ENCODE assay signal across 10 cellular contexts in the genomic region with DNA sequence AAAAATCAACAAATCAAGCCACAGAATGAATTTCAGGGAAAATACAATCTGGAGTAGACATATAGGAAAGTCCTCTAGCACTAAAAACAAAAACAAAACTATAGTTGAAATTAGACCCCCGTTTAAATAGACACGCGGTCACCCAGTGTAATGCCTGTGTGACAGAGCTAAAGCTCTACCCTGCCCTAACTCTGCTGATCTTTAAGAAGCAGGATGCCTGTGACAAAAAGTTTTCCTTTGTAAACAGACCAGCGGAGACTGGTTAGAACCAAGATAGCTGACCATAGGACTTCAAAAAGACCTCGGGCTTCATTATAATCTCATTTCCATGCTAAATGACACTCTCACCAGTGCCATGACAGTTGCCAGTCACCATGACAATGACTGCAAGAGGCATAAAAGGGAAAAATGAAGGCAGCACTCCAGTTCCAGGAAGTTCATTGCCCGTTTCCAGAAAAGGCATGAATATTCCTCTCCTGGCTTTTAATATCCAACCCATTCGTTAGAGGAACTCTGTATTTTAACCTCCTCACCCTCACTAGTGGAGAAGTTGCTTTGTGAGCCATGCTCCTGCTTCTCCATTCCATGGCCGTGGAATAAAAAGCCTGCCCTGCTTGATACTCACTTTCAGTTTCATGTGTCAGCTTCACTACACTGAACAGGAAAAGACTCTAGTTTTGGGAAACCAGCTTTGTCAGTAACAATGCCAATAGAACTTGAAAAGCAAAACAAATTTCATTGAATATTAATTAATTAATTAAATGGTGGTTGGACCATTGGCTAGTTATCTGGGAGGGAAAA.
DNase-seq lines count a peak whose midpoint lies in the region; ATAC-seq and TF ChIP-seq lines count a peak whose summit lies in the region.
"Had no signal": no experiment of that assay in that cellular context is flagged by ENCODE, and none has a peak within 500 bp of the region (broad histone marks: within the 10 kb centered on the region; RNA-seq: fewer than 3 reads in every experiment).

No MANE protein-coding gene starts in this region.

- 20% methylated on average over 8 of the region's 8 CpGs for whole genome bisulfite sequencing in thymus

- H3K27ac Mint-ChIP-seq in activated CD4-positive, alpha-beta memory T cell treated with anti-CD3 and anti-CD28 coated beads, Interleukin-2, amount 10 ng/mL, durations not matched to agents 7 days and 5 days: no peak overlapping the region
- H3K27ac Mint-ChIP-seq in activated CD4-positive, alpha-beta memory T cell treated with anti-CD3 and anti-CD28 coated beads for 36 hours: no peak overlapping the region
- H3K27ac Mint-ChIP-seq in activated naive CD8-positive, alpha-beta T cell treated with anti-CD3 and anti-CD28 coated beads, Interleukin-2, amount 50 U/mL, for 24 hours: no peak overlapping the region
- no peak overlapping the region for H3K27ac Mint-ChIP-seq in Caco-2 (ENCODE audit: unreplicated experiment)

- H3K27ac ChIP-seq in thymus (ENCODE audit: low read depth): peak overlapping the region; percentile 8
- H3K27ac ChIP-seq: SJCRH30 had no signal

- no peaks in the 10 kb centered on the region for H3K36me3 Mint-ChIP-seq in activated CD4-positive, alpha-beta memory T cell treated with anti-CD3 and anti-CD28 coated beads, Interleukin-2, amount 10 ng/mL, durations not matched to agents 7 days and 5 days (ENCODE audit: low read depth)
- H3K36me3 Mint-ChIP-seq in activated CD4-positive, alpha-beta memory T cell treated with anti-CD3 and anti-CD28 coated beads for 36 hours: no peaks in the 10 kb centered on the region
- no peaks in the 10 kb centered on the region for H3K36me3 Mint-ChIP-seq in activated naive CD8-positive, alpha-beta T cell treated with anti-CD3 and anti-CD28 coated beads, Interleukin-2, amount 50 U/mL, for 24 hours (ENCODE audit: low read depth)
- no peaks in the 10 kb centered on the region for H3K36me3 Mint-ChIP-seq in Caco-2 (ENCODE audit: insufficient read depth, unreplicated experiment)

- POLR2A ChIA-PET in activated CD4-positive, alpha-beta memory T cell treated with anti-CD3 and anti-CD28 coated beads, Interleukin-2, amount 10 ng/mL, durations not matched to agents 7 days and 5 days (lab: Charles Lee): no interaction called here
- POLR2A ChIA-PET in activated CD4-positive, alpha-beta memory T cell treated with anti-CD3 and anti-CD28 coated beads for 36 hours (lab: Charles Lee): no interaction called here
- POLR2A ChIA-PET in Caco-2 (lab: Charles Lee): no interaction called here

- CTCF ChIA-PET in activated CD4-positive, alpha-beta memory T cell treated with anti-CD3 and anti-CD28 coated beads, Interleukin-2, amount 10 ng/mL, durations not matched to agents 7 days and 5 days (lab: Charles Lee): no interaction called here
- CTCF ChIA-PET in activated CD4-positive, alpha-beta memory T cell treated with anti-CD3 and anti-CD28 coated beads for 36 hours (lab: Charles Lee): no interaction called here
- CTCF ChIA-PET in Caco-2 (lab: Charles Lee): no interaction called here

- TF ChIP-seq CTCF in Caco-2 (IDR thresholded peaks at IDR 0.05; ENCODE audit: insufficient read depth in 1 of 2, low read depth in 1 of 2, low read length in 1 of 2, severe bottlenecking in 1 of 2, unreplicated experiment in 1 of 2): no peak

- H3K4me1 ChIP-seq in thymus (ENCODE audit: control insufficient read depth, insufficient read depth, low read length) (no peaks in the 10 kb centered on the region), Caco-2 (no peaks in the 10 kb centered on the region)

- BruUV-seq in Caco-2 (replicated peaks; lab: Mats Ljungman, UMichigan): no TSS peak

- no peaks in the 10 kb centered on the region for H3K4me1 Mint-ChIP-seq in activated CD4-positive, alpha-beta memory T cell treated with anti-CD3 and anti-CD28 coated beads, Interleukin-2, amount 10 ng/mL, durations not matched to agents 7 days and 5 days
- no peaks in the 10 kb centered on the region for H3K4me1 Mint-ChIP-seq in activated CD4-positive, alpha-beta memory T cell treated with anti-CD3 and anti-CD28 coated beads for 36 hours (ENCODE audit: low read depth)
- H3K4me1 Mint-ChIP-seq in activated naive CD8-positive, alpha-beta T cell treated with anti-CD3 and anti-CD28 coated beads, Interleukin-2, amount 50 U/mL, for 24 hours: peaks cover 5% of the 10 kb centered on the region
- H3K4me1 Mint-ChIP-seq in Caco-2 (ENCODE audit: low read depth, unreplicated experiment): no peaks in the 10 kb centered on the region

- H3K9me3 Mint-ChIP-seq in activated CD4-positive, alpha-beta memory T cell treated with anti-CD3 and anti-CD28 coated beads, Interleukin-2, amount 10 ng/mL, durations not matched to agents 7 days and 5 days: no peaks in the 10 kb centered on the region
- H3K9me3 Mint-ChIP-seq in activated CD4-positive, alpha-beta memory T cell treated with anti-CD3 and anti-CD28 coated beads for 36 hours: no peaks in the 10 kb centered on the region
- H3K9me3 Mint-ChIP-seq in activated naive CD8-positive, alpha-beta T cell treated with anti-CD3 and anti-CD28 coated beads, Interleukin-2, amount 50 U/mL, for 24 hours: no peaks in the 10 kb centered on the region
- peaks cover 14% of the 10 kb centered on the region for H3K9me3 Mint-ChIP-seq in Caco-2 (ENCODE audit: unreplicated experiment)

- intact Hi-C loops in activated CD4-positive, alpha-beta memory T cell treated with anti-CD3 and anti-CD28 coated beads for 36 hours (cut with micrococcal nuclease): no loop called here
- intact Hi-C loops in Caco-2 (cut with micrococcal nuclease; ENCODE audit: unreplicated experiment): no loop called here

- peaks cover 25% of the 10 kb centered on the region for H3K27me3 Mint-ChIP-seq in activated CD4-positive, alpha-beta memory T cell treated with anti-CD3 and anti-CD28 coated beads, Interleukin-2, amount 10 ng/mL, durations not matched to agents 7 days and 5 days
- H3K27me3 Mint-ChIP-seq in activated CD4-positive, alpha-beta memory T cell treated with anti-CD3 and anti-CD28 coated beads for 36 hours: peaks cover 9% of the 10 kb centered on the region
- peaks cover 9% of the 10 kb centered on the region for H3K27me3 Mint-ChIP-seq in activated naive CD8-positive, alpha-beta T cell treated with anti-CD3 and anti-CD28 coated beads, Interleukin-2, amount 50 U/mL, for 24 hours
- no peaks in the 10 kb centered on the region for H3K27me3 Mint-ChIP-seq in Caco-2 (ENCODE audit: insufficient read depth, unreplicated experiment)

- H3K9me3 ChIP-seq in thymus (ENCODE audit: control insufficient read depth): no peaks in the 10 kb centered on the region
- no peaks in the 10 kb centered on the region for H3K9me3 ChIP-seq in Caco-2

- no peak for ATAC-seq in activated naive CD8-positive, alpha-beta T cell treated with anti-CD3 and anti-CD28 coated beads, Interleukin-2, amount 50 U/mL, for 24 hours
- peak; percentile 87 for ATAC-seq in left lobe of liver

- peak overlapping the region; percentile 52 for H3K4me3 Mint-ChIP-seq in activated CD4-positive, alpha-beta memory T cell treated with anti-CD3 and anti-CD28 coated beads, Interleukin-2, amount 10 ng/mL, durations not matched to agents 7 days and 5 days
- H3K4me3 Mint-ChIP-seq in activated CD4-positive, alpha-beta memory T cell treated with anti-CD3 and anti-CD28 coated beads for 36 hours: no peak overlapping the region
- H3K4me3 Mint-ChIP-seq in activated naive CD8-positive, alpha-beta T cell treated with anti-CD3 and anti-CD28 coated beads, Interleukin-2, amount 50 U/mL, for 24 hours: peak overlapping the region; percentile 68
- H3K4me3 Mint-ChIP-seq in Caco-2 (ENCODE audit: unreplicated experiment): no peak overlapping the region

- no peak for DNase-seq in activated CD4-positive, alpha-beta memory T cell treated with anti-CD3 and anti-CD28 coated beads, Interleukin-2, amount 10 ng/mL, durations not matched to agents 7 days and 5 days
- no peak for DNase-seq in activated CD4-positive, alpha-beta memory T cell treated with anti-CD3 and anti-CD28 coated beads for 36 hours
- no peak for DNase-seq in activated naive CD8-positive, alpha-beta T cell treated with anti-CD3 and anti-CD28 coated beads, Interleukin-2, amount 50 U/mL, for 24 hours
- DNase-seq in left lobe of liver (ENCODE audit: low spot score): no peak
- DNase-seq in UCSD-AML1 (lab: John Stamatoyannopoulos, UW; ENCODE audit: unreplicated experiment): no peak
- no peak for DNase-seq in stimulated activated CD4-positive, alpha-beta T cell treated with anti-CD3 and anti-CD28 coated beads, Interleukin-4, amount 100 ng/mL, for 4 hours
- no peak for DNase-seq in Caco-2
- DNase-seq: cerebellar nuclear complex, SJCRH30 had no signal

- no peaks in the 10 kb centered on the region for H3K27me3 ChIP-seq in thymus (ENCODE audit: control insufficient read depth, insufficient read depth)
- H3K27me3 ChIP-seq in Caco-2 (replicated peaks; ENCODE audit: control insufficient read depth, insufficient read depth, low read length): no peaks in the 10 kb centered on the region
- H3K27me3 ChIP-seq: SJCRH30 had no signal

- H3K4me3 ChIP-seq in thymus (ENCODE audit: low read length): no peak overlapping the region
- no peak overlapping the region for H3K4me3 ChIP-seq in Caco-2 (ENCODE audit: low read depth, low read length)
- H3K4me3 ChIP-seq: SJCRH30 had no signal

- H3K36me3 ChIP-seq in thymus (ENCODE audit: control insufficient read depth, insufficient read depth) (no peaks in the 10 kb centered on the region), Caco-2 (ENCODE audit: control insufficient read depth, insufficient read depth, low read length) (no peaks in the 10 kb centered on the region)
- H3K36me3 ChIP-seq: SJCRH30 had no signal

Comparison
In these comparisons a context has a peak if more than half of its experiments do, and no peak if none do; other contexts are left out.
1. H3K4me3 Mint-ChIP-seq: peak in activated CD4-positive, alpha-beta memory T cell treated with anti-CD3 and anti-CD28 coated beads, Interleukin-2, amount 10 ng/mL, durations not matched to agents 7 days and 5 days (single experiment) and activated naive CD8-positive, alpha-beta T cell treated with anti-CD3 and anti-CD28 coated beads, Interleukin-2, amount 50 U/mL, for 24 hours (single experiment); none in activated CD4-positive, alpha-beta memory T cell treated with anti-CD3 and anti-CD28 coated beads for 36 hours (single experiment) and Caco-2 (single experiment).